In genomic region chr11:2519517-2519878, GRCh38 we compare ENCODE assay signal across 21 cellular contexts.
"Had no signal": no experiment of that assay in that cellular context is flagged by ENCODE, and none has a peak within 500 bp of the region (broad histone marks: within the 10 kb centered on the region; RNA-seq: fewer than 3 reads in every experiment).

No MANE protein-coding gene starts in this region.

- H3K9me3 ChIP-seq: left ventricle myocardium inferior, psoas muscle, right lobe of liver, suprapubic skin, thoracic aorta, tibial artery, upper lobe of right lung had no signal

- H2AFZ ChIP-seq: hepatocyte, parathyroid adenoma had no signal

- H3K4me3 Mint-ChIP-seq: mesothelial cell of epicardium; naive B cell; natural killer cell treated with Interleukin-12 subunit alpha and Interleukin-12 subunit beta and Interleukin-15 and Interleukin-18, amount 100 ng/mL, for 72 hours; stimulated activated memory B cell treated with anti-CD40 and anti-IgM and Interleukin-4, amounts not matched to agents 10 μg/mL and 1 μg/mL and 100 μg/mL, for 72 hours had no signal

- DNase-seq: mesendoderm; naive B cell; stimulated activated CD4-positive, alpha-beta T cell treated with anti-CD3 and anti-CD28 coated beads, Interleukin-1b, Interleukin-23, amount 100 ng/mL, for 48 hours; stimulated activated CD4-positive, alpha-beta T cell treated with anti-CD3 and anti-CD28 coated beads, Interleukin-2, amount 100 ng/mL, for 48 hours; stimulated activated naive CD4-positive, alpha-beta T cell treated with Interleukin-2 at 50 U/mL for 16 hours; trophoblast cell had no signal

- H3K27me3 ChIP-seq: hepatocyte, right lobe of liver, upper lobe of right lung had no signal

- H3K4me1 Mint-ChIP-seq: mesothelial cell of epicardium had no signal

- FAIRE-seq: urothelium cell line had no signal

- H3K36me3 ChIP-seq: left ventricle myocardium inferior, right lobe of liver, suprapubic skin, thoracic aorta, tibial artery, upper lobe of right lung had no signal

- H3K9me3 Mint-ChIP-seq: mesothelial cell of epicardium; naive B cell; natural killer cell treated with Interleukin-12 subunit alpha and Interleukin-12 subunit beta and Interleukin-15 and Interleukin-18, amount 100 ng/mL, for 72 hours; stimulated activated memory B cell treated with anti-CD40 and anti-IgM and Interleukin-4, amounts not matched to agents 10 μg/mL and 1 μg/mL and 100 μg/mL, for 72 hours had no signal

- H3K9ac ChIP-seq: parathyroid adenoma had no signal

- H3K27ac Mint-ChIP-seq: mesothelial cell of epicardium; naive B cell; natural killer cell treated with Interleukin-12 subunit alpha and Interleukin-12 subunit beta and Interleukin-15 and Interleukin-18, amount 100 ng/mL, for 72 hours; stimulated activated memory B cell treated with anti-CD40 and anti-IgM and Interleukin-4, amounts not matched to agents 10 μg/mL and 1 μg/mL and 100 μg/mL, for 72 hours had no signal

- H3K79me2 ChIP-seq: hepatocyte, parathyroid adenoma had no signal

- H3K4me1 ChIP-seq: psoas muscle, right lobe of liver, suprapubic skin, tibial artery, upper lobe of right lung had no signal

- H3K4me2 ChIP-seq: hepatocyte, smooth muscle cell had no signal

- H3K27me3 Mint-ChIP-seq: naive B cell; natural killer cell treated with Interleukin-12 subunit alpha and Interleukin-12 subunit beta and Interleukin-15 and Interleukin-18, amount 100 ng/mL, for 72 hours; stimulated activated memory B cell treated with anti-CD40 and anti-IgM and Interleukin-4, amounts not matched to agents 10 μg/mL and 1 μg/mL and 100 μg/mL, for 72 hours had no signal

- H3K36me3 Mint-ChIP-seq: mesothelial cell of epicardium; naive B cell; natural killer cell treated with Interleukin-12 subunit alpha and Interleukin-12 subunit beta and Interleukin-15 and Interleukin-18, amount 100 ng/mL, for 72 hours; stimulated activated memory B cell treated with anti-CD40 and anti-IgM and Interleukin-4, amounts not matched to agents 10 μg/mL and 1 μg/mL and 100 μg/mL, for 72 hours had no signal

- H3K27ac ChIP-seq: hepatocyte, left ventricle myocardium inferior, parathyroid adenoma, psoas muscle, right lobe of liver, suprapubic skin, thoracic aorta, tibial artery, upper lobe of right lung had no signal

- ATAC-seq: natural killer cell treated with Interleukin-12 subunit alpha and Interleukin-12 subunit beta and Interleukin-15 and Interleukin-18, amount 100 ng/mL, for 72 hours; psoas muscle; right lobe of liver; stimulated activated memory B cell treated with anti-CD40 and anti-IgM and Interleukin-4, amounts not matched to agents 10 μg/mL and 1 μg/mL and 100 μg/mL, for 72 hours; upper lobe of right lung had no signal

- H3K4me3 ChIP-seq: hepatocyte, left ventricle myocardium inferior, lung, psoas muscle, right lobe of liver, smooth muscle cell, suprapubic skin, thoracic aorta, tibial artery, upper lobe of right lung had no signal
